8 cellular contexts compared by ENCODE assay signal in the genomic region with DNA sequence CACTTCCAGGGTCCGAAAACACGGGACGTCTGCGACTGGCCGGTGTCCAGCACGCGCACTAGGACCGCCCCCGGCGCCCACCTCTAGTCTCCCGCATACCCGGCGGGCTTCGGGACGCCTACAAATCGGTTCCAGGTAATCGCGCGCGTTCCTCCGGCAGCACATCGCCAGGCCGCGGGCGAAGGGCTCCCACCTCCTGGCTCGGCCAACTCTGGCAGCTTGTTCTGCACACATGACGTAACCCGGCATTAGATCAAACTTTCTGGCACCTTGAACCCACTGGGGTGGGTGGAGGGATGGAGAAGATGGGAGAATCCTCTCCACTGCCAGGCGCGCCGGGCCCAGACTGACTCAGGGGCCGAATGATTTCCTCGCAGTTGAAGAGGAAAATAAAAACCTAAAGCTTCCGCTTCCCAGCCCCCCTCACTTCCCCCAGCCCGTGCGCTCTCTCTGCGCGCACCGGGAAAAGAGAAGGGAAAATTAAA. TPM values are rescaled to one million over a fixed set of nuclear protein-coding genes. Genes with fewer than 3 reads are reported as not detected.
DNase-seq lines count a peak whose midpoint lies in the region; ATAC-seq and TF ChIP-seq lines count a peak whose summit lies in the region.

No MANE protein-coding gene starts in this region.

- no peak for ATAC-seq in HG03571 (IDR thresholded peaks at IDR 0.05; ENCODE audit: unreplicated experiment)

- H3K9me3 ChIP-seq in Peyer's patch (no peaks in the 10 kb centered on the region), duodenal mucosa (ENCODE audit: control insufficient read depth in 1 of 2, low read length in 2 of 2) (no peaks in the 10 kb centered on the region), tibial nerve (no peaks in the 10 kb centered on the region)

- H3K27me3 ChIP-seq in Peyer's patch (no peaks in the 10 kb centered on the region), duodenal mucosa (ENCODE audit: control insufficient read depth in 1 of 2, insufficient read depth in 2 of 2, low read length in 2 of 2) (peaks cover 7 to 9% of the 10 kb centered on the region in 2 donors), tibial nerve (peaks cover 0 to 18% of the 10 kb centered on the region in 2 donors)

- H3K4me3 ChIP-seq in Peyer's patch, result peak overlapping the region; percentile 35 to 58 (median 44)
- peak overlapping the region; percentile 73 to 79 for H3K4me3 ChIP-seq in duodenal mucosa (ENCODE audit: low read depth in 1 of 2, low read length in 2 of 2)
- peak overlapping the region; percentile 41 to 65 (median 50) for H3K4me3 ChIP-seq in tibial nerve

- H3K4me1 ChIP-seq in Peyer's patch (peaks cover 0 to 42% (median 7%) of the 10 kb centered on the region in 4 donors), duodenal mucosa (ENCODE audit: control insufficient read depth in 1 of 2, insufficient read depth in 2 of 2, low read length in 2 of 2) (peaks cover 0 to 20% of the 10 kb centered on the region in 2 donors), tibial nerve (peaks cover 0 to 41% (median 12%) of the 10 kb centered on the region in 4 donors)

- H3K36me3 ChIP-seq in Peyer's patch (no peaks in the 10 kb centered on the region), duodenal mucosa (ENCODE audit: control insufficient read depth in 1 of 2, insufficient read depth in 2 of 2, low read length in 2 of 2) (no peaks in the 10 kb centered on the region), tibial nerve (no peaks in the 10 kb centered on the region)

- DNase-seq in activated CD4-positive, alpha-beta T cell treated with anti-CD3 and anti-CD28 coated beads for 48 hours, result peak; percentile 4
- no peak for DNase-seq in activated CD4-positive, alpha-beta T cell treated with anti-CD3 and anti-CD28 coated beads, Interleukin-2, amount 50 U/mL, for 1 hour
- DNase-seq in Peyer's patch (peak in 1 of 3 donors; percentile 47), lung microvascular endothelial cell (ENCODE audit: low read depth in 2 of 2) (peak; percentile 20 to 70), tibial nerve (ENCODE audit: low spot score in 2 of 2) (no peak)
- DNase-seq in activated CD4-positive, CD25-positive, alpha-beta regulatory T cell (lab: John Stamatoyannopoulos, UW), result no peak

- TF ChIP-seq POLR2A in Peyer's patch (IDR thresholded peaks at IDR 0.05) (no peak), tibial nerve (IDR thresholded peaks at IDR 0.05) (no peak)

- TF ChIP-seq EP300 in tibial nerve (IDR thresholded peaks at IDR 0.05), result no peak

- H3K27ac ChIP-seq in Peyer's patch (peak overlapping the region in 2 of 4 donors; percentile 36 to 39), duodenal mucosa (ENCODE audit: low read depth, low read length) (no peak overlapping the region), tibial nerve (peak overlapping the region in 3 of 4 donors; percentile 11 to 64 (median 31))

- peak overlapping the region; percentile 40 to 49 for H3K9ac ChIP-seq in duodenal mucosa (ENCODE audit: low read depth in 1 of 2, low read length in 2 of 2)

- no peak for TF ChIP-seq CTCF in Peyer's patch (IDR thresholded peaks at IDR 0.05)
- TF ChIP-seq CTCF in tibial nerve (IDR thresholded peaks at IDR 0.05), result no peak

- WGBS in tibial nerve, 2 donors, result 1 to 2% methylated on average over 11 to 39 of the region's 39 CpGs

RNA-seq across cellular contexts. Expression of a gene that starts 1.2 kb away (rescaled TPM):
- 10 to 100 TPM in 1 of 4 donors, 1 to 10 TPM in 2, not detected in 1; 1.1 to 27.5 (median 1.1) TPM for total RNA-seq in Peyer's patch
- 72.8 and 93.7 TPM in 2 replicates for total RNA-seq in lung microvascular endothelial cell
- total RNA-seq in tibial nerve, result 10 to 100 TPM in 1 of 4 donors, 1 to 10 TPM in 3; 6.3 to 10.2 (median 6.9) TPM

Comparison
In these comparisons a context has a peak if more than half of its experiments do, and no peak if none do; other contexts are left out.
1. DNase-seq: peak in activated CD4-positive, alpha-beta T cell treated with anti-CD3 and anti-CD28 coated beads for 48 hours (single experiment) and lung microvascular endothelial cell (2 of 2); none in activated CD4-positive, alpha-beta T cell treated with anti-CD3 and anti-CD28 coated beads, Interleukin-2, amount 50 U/mL, for 1 hour (single experiment), tibial nerve (0 of 2) and activated CD4-positive, CD25-positive, alpha-beta regulatory T cell (0 of 4).
2. Peak in every context shown above with its lines, with median percentiles within 50 percentile points of each other: H3K4me3 ChIP-seq.